ENCODE assay signal across 11 cellular contexts in genomic region chr21:38679531-38679930, GRCh38.
DNase-seq lines count a peak whose midpoint lies in the region; ATAC-seq, FAIRE-seq and TF ChIP-seq lines count a peak whose summit lies in the region.
"Had no signal": no experiment of that assay in that cellular context is flagged by ENCODE, and none has a peak within 500 bp of the region (broad histone marks: within the 10 kb centered on the region; RNA-seq: fewer than 3 reads in every experiment).

No MANE protein-coding gene starts in this region.

- peaks cover 2% of the 10 kb centered on the region for H3K36me3 Mint-ChIP-seq in astrocyte (ENCODE audit: low read depth, unreplicated experiment)
- H3K36me3 Mint-ChIP-seq in nephron (ENCODE audit: low read depth) = no peaks in the 10 kb centered on the region

- H3K27me3 Mint-ChIP-seq in astrocyte (ENCODE audit: low read depth, unreplicated experiment) (peaks cover 70% of the 10 kb centered on the region), nephron (ENCODE audit: low read depth) (peaks cover 29% of the 10 kb centered on the region)

- no peaks in the 10 kb centered on the region for H4K20me1 ChIP-seq in astrocyte (ENCODE audit: insufficient read depth, low read length)

- DNase-seq in GM12865 (ENCODE audit: low read depth) (peak; percentile 21), astrocyte (ENCODE audit: low read depth) (peak; percentile 83), spleen (no peak), NCI-H1436 treated with DMSO at 0.1 percent for 48 hours (lab: John Stamatoyannopoulos, UW) (no peak), NCI-H128 (lab: John Stamatoyannopoulos, UW; ENCODE audit: unreplicated experiment) (no peak)
- DNase-seq in activated CD4-positive, alpha-beta T cell treated with anti-CD3 and anti-CD28 coated beads for 1 hour = no peak
- DNase-seq: Kasumi-1, SIG-M5 had no signal

- H3K36me3 ChIP-seq in astrocyte (ENCODE audit: insufficient read depth, low read length) (no peaks in the 10 kb centered on the region), spleen (no peaks in the 10 kb centered on the region)

- H2AFZ ChIP-seq in astrocyte (ENCODE audit: low read depth, low read length) = no peak overlapping the region

- no peak for TF ChIP-seq CTCF in GM12865 (IDR thresholded peaks at IDR 0.05; ENCODE audit: insufficient read depth, low read depth, low read length, missing control alignments)
- TF ChIP-seq CTCF in astrocyte (IDR thresholded peaks at IDR 0.05; ENCODE audit: insufficient read depth, low read depth, low read length) = no peak
- TF ChIP-seq CTCF in nephron (IDR thresholded peaks at IDR 0.05; ENCODE audit: unreplicated experiment in 3 of 3) = no peak
- no peak for TF ChIP-seq CTCF in spleen (IDR thresholded peaks at IDR 0.05 in 8 of 11, conservative IDR thresholded peaks at IDR 0.05 in 3 of 11)

- H3K4me1 Mint-ChIP-seq in astrocyte (ENCODE audit: low read depth, unreplicated experiment) (peaks cover 20% of the 10 kb centered on the region), nephron (peaks cover 46% of the 10 kb centered on the region)

- no peak for FAIRE-seq in astrocyte (lab: Jason Lieb, UNC)
- FAIRE-seq: H1 had no signal

- H3K9ac ChIP-seq in astrocyte (ENCODE audit: low read length) = no peak overlapping the region

- H3K27me3 ChIP-seq in astrocyte (ENCODE audit: insufficient read depth, low read length) = peaks cover 53% of the 10 kb centered on the region
- peaks cover 0 to 26% (median 0%) of the 10 kb centered on the region in 7 donors for H3K27me3 ChIP-seq in spleen (replicated peaks in 1 of 7)

- H3K9me3 ChIP-seq in astrocyte (ENCODE audit: insufficient read depth, low read depth, low read length) (no peaks in the 10 kb centered on the region), spleen (no peaks in the 10 kb centered on the region)

- H3K27ac ChIP-seq in astrocyte (ENCODE audit: low read depth, low read length) (no peak overlapping the region), spleen (no peak overlapping the region)

- peak overlapping the region; percentile 77 for H3K4me2 ChIP-seq in astrocyte (ENCODE audit: low read length)

- H3K27ac Mint-ChIP-seq in astrocyte (ENCODE audit: unreplicated experiment) (peak overlapping the region; percentile 23), nephron (peak overlapping the region in 2 of 3 experiments; percentile 44 to 58)

- H3K4me1 ChIP-seq in astrocyte (ENCODE audit: insufficient read depth, low read length) = peaks cover 17% of the 10 kb centered on the region
- peaks cover 0 to 13% (median 8%) of the 10 kb centered on the region in 6 donors for H3K4me1 ChIP-seq in spleen

- intact Hi-C loops in spleen (cut with DNase I; ENCODE audit: low total_unique reads) = no loop called here

- peak; percentile 59 for ATAC-seq in HG03354 (IDR thresholded peaks at IDR 0.05; ENCODE audit: poor library complexity, severe bottlenecking, unreplicated experiment)

- H3K9me3 Mint-ChIP-seq in astrocyte (ENCODE audit: unreplicated experiment) (peaks cover 15% of the 10 kb centered on the region), nephron (peaks cover 2% of the 10 kb centered on the region)

- 29 to 45% (median 35%) methylated on average over 4 of the region's 4 CpGs for WGBS in spleen, 5 donors

- no peak overlapping the region for H3K4me3 ChIP-seq in GM12865 (ENCODE audit: low read depth, low read length)
- peak overlapping the region; percentile 32 for H3K4me3 ChIP-seq in astrocyte (ENCODE audit: insufficient read depth, low read depth, low read length)
- H3K4me3 ChIP-seq in spleen = no peak overlapping the region

- no peaks in the 10 kb centered on the region for H3K79me2 ChIP-seq in astrocyte (ENCODE audit: insufficient read depth, low read length)

- no peak for TF ChIP-seq POLR2A in spleen (IDR thresholded peaks at IDR 0.05)

- H3K4me3 Mint-ChIP-seq in astrocyte (ENCODE audit: unreplicated experiment) (no peak overlapping the region), nephron (no peak overlapping the region)

Comparison
In these comparisons a context has a peak if more than half of its experiments do, and no peak if none do; other contexts are left out.
1. DNase-seq: peak in GM12865 (single experiment) and astrocyte (single experiment); none in activated CD4-positive, alpha-beta T cell treated with anti-CD3 and anti-CD28 coated beads for 1 hour (single experiment), spleen (single experiment), NCI-H1436 treated with DMSO at 0.1 percent for 48 hours (single experiment) and NCI-H128 (single experiment).